Comparison of ENCODE assay signal across 8 cellular contexts in the genomic region with DNA sequence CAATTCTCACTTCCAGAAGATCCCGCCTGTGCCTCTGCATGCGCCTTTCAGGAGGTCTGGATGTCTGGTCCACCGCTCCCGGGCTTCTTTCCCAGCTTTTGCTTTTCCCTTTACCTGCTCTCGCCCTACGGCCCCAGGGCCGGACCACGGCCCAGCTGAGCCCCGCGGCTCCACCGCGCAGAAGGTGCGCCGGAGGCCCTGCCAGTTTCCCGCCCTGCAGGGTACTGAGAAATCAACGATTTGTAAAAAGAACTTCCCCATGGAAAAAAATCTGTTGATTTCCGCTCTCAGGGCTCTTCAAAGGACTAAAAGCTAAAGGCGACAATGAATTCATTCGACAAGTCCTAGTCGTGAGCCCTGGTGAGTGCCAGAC. TPM values are rescaled to one million over a fixed set of nuclear protein-coding genes. Genes with fewer than 3 reads are reported as not detected.
A peak's percentile ranks its signal among the peaks of the same experiment; 100 is the strongest.
DNase-seq lines count a peak whose midpoint lies in the region; ATAC-seq, FAIRE-seq and TF ChIP-seq lines count a peak whose summit lies in the region.

No MANE protein-coding gene starts in this region.

- no peaks in the 10 kb centered on the region for H3K9me3 Mint-ChIP-seq in Calu3 (ENCODE audit: low read depth, unreplicated experiment)

- H3K27ac ChIP-seq in SJSA1 = no peak overlapping the region
- H3K27ac ChIP-seq in pancreas = peak overlapping the region; percentile 89 to 98 (median 92)

- H3K4me1 Mint-ChIP-seq in Calu3 (ENCODE audit: low read depth, unreplicated experiment) = no peaks in the 10 kb centered on the region

- H3K4me1 ChIP-seq in SJSA1 (replicated peaks) = no peaks in the 10 kb centered on the region
- H3K4me1 ChIP-seq in pancreas = peaks cover 0 to 9% (median 9%) of the 10 kb centered on the region in 3 donors

- BruUV-seq in Calu3 (replicated peaks; lab: Mats Ljungman, UMichigan) = no TSS peak

- H3K27me3 ChIP-seq in SJSA1 (replicated peaks) = peaks cover 29% of the 10 kb centered on the region
- H3K27me3 ChIP-seq in pancreas = no peaks in the 10 kb centered on the region

- intact Hi-C loops in Calu3 (cut with micrococcal nuclease; ENCODE audit: unreplicated experiment) = no loop called here
- intact Hi-C loops in pancreas (cut with DNase I) = no loop called here

- H3K9me3 ChIP-seq in SJSA1 (replicated peaks) (no peaks in the 10 kb centered on the region), pancreas (no peaks in the 10 kb centered on the region)

- H3K4me3 Mint-ChIP-seq in Calu3 (ENCODE audit: low read depth, unreplicated experiment) = peak overlapping the region; percentile 63

- peaks cover 44% of the 10 kb centered on the region for H3K27me3 Mint-ChIP-seq in Calu3 (ENCODE audit: unreplicated experiment)

- CTCF ChIA-PET in Calu3 (lab: Charles Lee) = no interaction called here

- peaks cover 9% of the 10 kb centered on the region for H3K36me3 Mint-ChIP-seq in Calu3 (ENCODE audit: insufficient read depth, unreplicated experiment)

- DNase-seq in Calu3 (no peak), SJSA1 (ENCODE audit: low read depth in 1 of 2, low spot score in 2 of 2) (peak in 1 of 2 experiments; percentile 16), fibroblast of the aortic adventitia (ENCODE audit: low read depth) (peak; percentile 21), pancreas (peak in 2 of 6 donors; percentile 38 to 71), H4 (ENCODE audit: low spot score) (no peak)

- TF ChIP-seq CTCF in Calu3 (IDR thresholded peaks at IDR 0.05; ENCODE audit: unreplicated experiment) = no peak
- TF ChIP-seq CTCF in fibroblast of the aortic adventitia (IDR thresholded peaks at IDR 0.05; ENCODE audit: insufficient read depth, low read length) = no peak
- TF ChIP-seq CTCF in pancreas (IDR thresholded peaks at IDR 0.05) = no peak

- no peak for FAIRE-seq in pancreas (lab: Jason Lieb, UNC)

- no peak overlapping the region for H3K27ac Mint-ChIP-seq in Calu3 (ENCODE audit: unreplicated experiment)

- H3K36me3 ChIP-seq in SJSA1 (no peaks in the 10 kb centered on the region), pancreas (no peaks in the 10 kb centered on the region)

- 6 to 8% methylated on average over 20 of the region's 20 CpGs for WGBS in pancreas, 2 donors

- ATAC-seq in pancreas = peak; percentile 46 to 67 (median 58)
- ATAC-seq in HG02759 (IDR thresholded peaks at IDR 0.05; ENCODE audit: unreplicated experiment) = no peak
- ATAC-seq in HG02610 (IDR thresholded peaks at IDR 0.05; ENCODE audit: unreplicated experiment) = no peak
- ATAC-seq in GM21526 (IDR thresholded peaks at IDR 0.05; ENCODE audit: low FRiP score, unreplicated experiment) = no peak

- peak overlapping the region; percentile 27 for H3K4me3 ChIP-seq in SJSA1
- H3K4me3 ChIP-seq in fibroblast of the aortic adventitia (ENCODE audit: low read depth, low read length) = peak overlapping the region; percentile 63
- H3K4me3 ChIP-seq in pancreas = peak overlapping the region; percentile 29 to 61 (median 50)

RNA-seq across cellular contexts. Expression of gene RNU1-2, which starts 7.0 kb away (rescaled TPM):
- total RNA-seq in Calu3 (2022) (1,678 and 1,905 TPM in 2 replicates), fibroblast of the aortic adventitia (ENCODE audit: low replicate concordance) (under 0.01 and 2,882 TPM in 2 replicates), pancreas (1,000 to 10,000 TPM in 4 of 6 donors, 100 to 1,000 TPM in 2; 687 to 5,169 (median 2,340) TPM)
- under 0.01 and 294 TPM in 2 replicates for total RNA-seq in SJSA1 (2014; rRNA removed; shearing (Covaris generic))
- not detected for polyA plus RNA-seq in pancreas
- not detected in 2 replicates for total RNA-seq in H4 (2014; rRNA removed; shearing (Covaris generic))

RNA-seq across cellular contexts. Expression of gene CROCC, which starts 32.9 kb away (rescaled TPM):
- 11.7 and 12.0 TPM in 2 replicates for total RNA-seq in Calu3 (2022)
- 11.2 and 21.7 TPM in 2 replicates for total RNA-seq in SJSA1 (2014; rRNA removed; shearing (Covaris generic))
- 8.9 and 68.8 TPM in 2 replicates for total RNA-seq in fibroblast of the aortic adventitia (ENCODE audit: low replicate concordance)
- total RNA-seq in pancreas = 10 to 100 TPM in 5 of 6 donors, 1 to 10 TPM in 1; 8.1 to 18.3 (median 13.6) TPM
- 100 to 1,000 TPM in 1 of 2 donors, 10 to 100 TPM in 1; 52.6 to 101 TPM for polyA plus RNA-seq in pancreas
- total RNA-seq in H4 (2014; rRNA removed; shearing (Covaris generic)) = 2.8 and 7.6 TPM in 2 replicates

Comparison
In these comparisons a context has a peak if more than half of its experiments do, and no peak if none do; other contexts are left out.
1. ATAC-seq: peak in pancreas (4 of 4); none in HG02759 (single experiment), HG02610 (single experiment) and GM21526 (single experiment).
2. Peak in every context shown above with its lines, with median percentiles within 50 percentile points of each other: H3K4me3 ChIP-seq.